In genomic region chr5:118592678-118593328, GRCh38 we compare ENCODE assay signal across 2 cellular contexts.
TF ChIP-seq lines count a peak whose summit lies in the region.

No MANE protein-coding gene starts in this region.

TF ChIP-seq in HCT116, 20 proteins besides CTCF, POLR2A, EP300 and RAD21:
- TF ChIP-seq ATF3 (IDR thresholded peaks at IDR 0.05) = no peak
- no peak for TF ChIP-seq SIN3A (IDR thresholded peaks at IDR 0.05; ENCODE audit: low read depth)
TF ChIP-seq in HCT116: peak in this region for 0.

TF ChIP-seq in GM12878, 131 proteins besides CTCF, POLR2A, EP300 and RAD21 (continued from another document):
- TF ChIP-seq CEBPZ (IDR thresholded peaks at IDR 0.05; ENCODE audit: low read depth, low read length) (no peak), CREB1 (IDR thresholded peaks at IDR 0.05; ENCODE audit: low read depth) (no peak), RCOR1 (conservative IDR thresholded peaks at IDR 0.05; ENCODE audit: low read depth, low read length) (no peak), ZNF384 (IDR thresholded peaks at IDR 0.05; ENCODE audit: borderline replicate concordance, low read depth, low read length) (no peak), HDAC2 (IDR thresholded peaks at IDR 0.05) (no peak), SUPT20H (IDR thresholded peaks at IDR 0.05; ENCODE audit: borderline replicate concordance, control insufficient read depth, low read depth, low read length) (no peak), NR2F1 (conservative IDR thresholded peaks at IDR 0.05) (no peak), KDM1A (IDR thresholded peaks at IDR 0.05; ENCODE audit: borderline replicate concordance) (no peak), BCL3 (IDR thresholded peaks at IDR 0.05; ENCODE audit: borderline replicate concordance, insufficient read depth, low read depth, low read length, poor library complexity, severe bottlenecking) (no peak), ETV6 (conservative IDR thresholded peaks at IDR 0.05 in 1 of 2, IDR thresholded peaks at IDR 0.05 in 1 of 2; ENCODE audit: borderline replicate concordance in 1 of 2, low read depth in 1 of 2) (no peak), ZNF217 (IDR thresholded peaks at IDR 0.05) (no peak), ZBTB11 (CRISPR knock-in tag; IDR thresholded peaks at IDR 0.05) (no peak), ZSCAN29 (IDR thresholded peaks at IDR 0.05) (no peak), ATF2 (IDR thresholded peaks at IDR 0.05; ENCODE audit: low read length) (no peak), SUZ12 (IDR thresholded peaks at IDR 0.05; ENCODE audit: unreplicated experiment) (no peak), HCFC1 (IDR thresholded peaks at IDR 0.05; ENCODE audit: low read length) (no peak), TARDBP (IDR thresholded peaks at IDR 0.05; ENCODE audit: borderline replicate concordance) (no peak), CBX5 (IDR thresholded peaks at IDR 0.05; ENCODE audit: low read depth) (no peak)
TF ChIP-seq in GM12878: peak in this region for 0.
